In genomic region chr1:224497714-224498573, GRCh38 we compare ENCODE assay signal across 8 cellular contexts.
A peak's percentile ranks its signal among the peaks of the same experiment; 100 is the strongest.
DNase-seq lines count a peak whose midpoint lies in the region; ATAC-seq and TF ChIP-seq lines count a peak whose summit lies in the region.

No MANE protein-coding gene starts in this region.

- TF ChIP-seq CTCF in body of pancreas (IDR thresholded peaks at IDR 0.05) = no peak
- no peak for TF ChIP-seq CTCF in kidney epithelial cell (IDR thresholded peaks at IDR 0.05; ENCODE audit: insufficient read depth, low read length, poor library complexity, severe bottlenecking)

- peaks cover 0 to 5% (median 0%) of the 10 kb centered on the region in 8 donors for H3K9me3 Mint-ChIP-seq in CD4-positive, alpha-beta memory T cell

- no peaks in the 10 kb centered on the region for H3K36me3 ChIP-seq in CD4-positive, alpha-beta memory T cell (ENCODE audit: insufficient read depth, low read length)
- H3K36me3 ChIP-seq in body of pancreas (replicated peaks in 1 of 2; ENCODE audit: insufficient read depth in 1 of 2, low read depth in 2 of 2) = no peaks in the 10 kb centered on the region
- H3K36me3 ChIP-seq in kidney epithelial cell (ENCODE audit: control insufficient read depth, insufficient read depth, low read length) = no peaks in the 10 kb centered on the region

- H3K27me3 Mint-ChIP-seq in CD4-positive, alpha-beta memory T cell = peaks cover 0 to 1% of the 10 kb centered on the region in 2 donors
- no peaks in the 10 kb centered on the region for H3K27me3 Mint-ChIP-seq in T-helper 17 cell

- H3K27ac Mint-ChIP-seq in CD4-positive, alpha-beta memory T cell = peak overlapping the region; percentile 16 to 86 (median 79)
- H3K27ac Mint-ChIP-seq in T-helper 17 cell = peak overlapping the region; percentile 81

- no peak for TF ChIP-seq POLR2A in body of pancreas (IDR thresholded peaks at IDR 0.05)

- peaks cover 21 to 34% (median 29%) of the 10 kb centered on the region in 4 donors for H3K4me1 Mint-ChIP-seq in CD4-positive, alpha-beta memory T cell
- H3K4me1 Mint-ChIP-seq in T-helper 17 cell = peaks cover 18% of the 10 kb centered on the region

- no peaks in the 10 kb centered on the region for H3K9me3 ChIP-seq in CD4-positive, alpha-beta memory T cell (ENCODE audit: control insufficient read depth in 1 of 2, low read length in 2 of 2)
- no peaks in the 10 kb centered on the region for H3K9me3 ChIP-seq in T-helper 17 cell (ENCODE audit: control insufficient read depth, low read length, poor library complexity, severe bottlenecking)
- no peaks in the 10 kb centered on the region for H3K9me3 ChIP-seq in body of pancreas

- H3K4me1 ChIP-seq in CD4-positive, alpha-beta memory T cell (ENCODE audit: insufficient read depth, low read length) = peaks cover 23% of the 10 kb centered on the region
- H3K4me1 ChIP-seq in body of pancreas = peaks cover 30% of the 10 kb centered on the region

- H3K4me3 ChIP-seq in CD4-positive, alpha-beta memory T cell (ENCODE audit: low read length in 2 of 2) = no peak overlapping the region
- H3K4me3 ChIP-seq in body of pancreas (no peak overlapping the region), kidney epithelial cell (ENCODE audit: low read depth, low read length) (no peak overlapping the region)

- intact Hi-C loops in CD4-positive, alpha-beta memory T cell (cut with micrococcal nuclease) = no loop called here
- intact Hi-C loops in body of pancreas (cut with DNase I) = no loop called here

- no peaks in the 10 kb centered on the region for H3K27me3 ChIP-seq in CD4-positive, alpha-beta memory T cell (ENCODE audit: insufficient read depth, low read length)
- no peaks in the 10 kb centered on the region for H3K27me3 ChIP-seq in body of pancreas
- H3K27me3 ChIP-seq in kidney epithelial cell (ENCODE audit: control insufficient read depth, insufficient read depth, low read length) = no peaks in the 10 kb centered on the region

- ATAC-seq in GM19438 (IDR thresholded peaks at IDR 0.05; ENCODE audit: low read depth, unreplicated experiment) = peak; percentile 86
- ATAC-seq in HG03520 (IDR thresholded peaks at IDR 0.05; ENCODE audit: unreplicated experiment) = peak; percentile 99
- peak; percentile 85 for ATAC-seq in T-helper 17 cell
- peak; percentile 43 for ATAC-seq in body of pancreas

- peak in 4 of 5 donors; percentile 12 to 52 (median 16) for DNase-seq in CD4-positive, alpha-beta memory T cell
- no peak for DNase-seq in T-helper 17 cell
- DNase-seq in body of pancreas = peak in 3 of 4 donors; percentile 27 to 62 (median 38)
- DNase-seq in kidney epithelial cell (ENCODE audit: low read depth) = peak; percentile 72
- peak; percentile 55 to 68 for DNase-seq in stimulated activated CD4-positive, alpha-beta T cell treated with anti-CD3 and anti-CD28 coated beads, Interleukin-4, amount 100 ng/mL, for 48 hours (ENCODE audit: low read depth in 2 of 2)
- DNase-seq in NCI-H2029 (lab: John Stamatoyannopoulos, UW) = no peak

- peak overlapping the region in 6 of 8 donors; percentile 9 to 68 (median 40) for H3K4me3 Mint-ChIP-seq in CD4-positive, alpha-beta memory T cell
- peak overlapping the region; percentile 59 for H3K4me3 Mint-ChIP-seq in T-helper 17 cell

- WGBS in body of pancreas, 2 donors = 52 to 53% methylated on average over 3 of the region's 3 CpGs

- POLR2A ChIA-PET in CD4-positive, alpha-beta memory T cell (lab: Charles Lee; ENCODE audit: partially characterized antibody) = interaction anchor here (0.8 to 1.2 kb wide), 2 partner anchors 18 to 126 kb away, joined by 3 to 5 read pairs; no protein-coding TSS in a partner anchor

- no peaks in the 10 kb centered on the region for H3K36me3 Mint-ChIP-seq in CD4-positive, alpha-beta memory T cell
- peaks cover 2% of the 10 kb centered on the region for H3K36me3 Mint-ChIP-seq in T-helper 17 cell (ENCODE audit: low read depth)

- CTCF ChIA-PET in CD4-positive, alpha-beta memory T cell (lab: Charles Lee; ENCODE audit: partially characterized antibody) = interaction anchor here (0.9 to 3.1 kb wide), 5 partner anchors 9 to 447 kb away, joined by 3 to 37 read pairs (median 7); no protein-coding TSS in a partner anchor

- no peak overlapping the region for H3K27ac ChIP-seq in CD4-positive, alpha-beta memory T cell (ENCODE audit: low read depth, low read length)
- peak overlapping the region; percentile 57 to 87 (median 80) for H3K27ac ChIP-seq in body of pancreas

Comparison
In these comparisons a context has a peak if more than half of its experiments do, and no peak if none do; other contexts are left out.
1. DNase-seq: peak in CD4-positive, alpha-beta memory T cell (4 of 5), body of pancreas (3 of 4), kidney epithelial cell (single experiment) and stimulated activated CD4-positive, alpha-beta T cell treated with anti-CD3 and anti-CD28 coated beads, Interleukin-4, amount 100 ng/mL, for 48 hours (2 of 2); none in T-helper 17 cell (0 of 3) and NCI-H2029 (single experiment).
2. ATAC-seq: peak in every context shown above with its lines; median percentile 99 in HG03520; 86 in GM19438; 85 in T-helper 17 cell; 43 in body of pancreas.